Comparison of ENCODE assay signal across 16 cellular contexts in genomic region chr13:80840313-80840976, GRCh38.
A peak's percentile ranks its signal among the peaks of the same experiment; 100 is the strongest.
DNase-seq lines count a peak whose midpoint lies in the region; TF ChIP-seq lines count a peak whose summit lies in the region.
"Had no signal": no experiment of that assay in that cellular context is flagged by ENCODE, and none has a peak within 500 bp of the region (broad histone marks: within the 10 kb centered on the region; RNA-seq: fewer than 3 reads in every experiment).

No MANE protein-coding gene starts in this region.

- H3K36me3 Mint-ChIP-seq in endodermal cell (ENCODE audit: low read depth) (peaks cover 2% of the 10 kb centered on the region), glutamatergic neuron (ENCODE audit: unreplicated experiment) (peaks cover 4% of the 10 kb centered on the region)

- H3K9me3 ChIP-seq in endodermal cell (ENCODE audit: control insufficient read depth, low read length) = peaks cover 7% of the 10 kb centered on the region
- no peaks in the 10 kb centered on the region for H3K9me3 ChIP-seq in testis
- H3K9me3 ChIP-seq: prostate gland had no signal

- TF ChIP-seq CTCF in AG10803 (conservative IDR thresholded peaks at IDR 0.05; ENCODE audit: low read length) = no peak
- no peak for TF ChIP-seq CTCF in endodermal cell (conservative IDR thresholded peaks at IDR 0.05)
- TF ChIP-seq CTCF in glutamatergic neuron (IDR thresholded peaks at IDR 0.05; ENCODE audit: partially characterized antibody, unreplicated experiment) = no peak
- TF ChIP-seq CTCF in testis (IDR thresholded peaks at IDR 0.05) = no peak

- H3K4me1 ChIP-seq in endodermal cell (ENCODE audit: control insufficient read depth, insufficient read depth, low read length) = no peaks in the 10 kb centered on the region
- no peaks in the 10 kb centered on the region for H3K4me1 ChIP-seq in testis
- H3K4me1 ChIP-seq: prostate gland had no signal

- TF ChIP-seq POLR2A in testis (IDR thresholded peaks at IDR 0.05) = no peak

- DNase-seq in AG10803 (ENCODE audit: low read depth) (peak; percentile 57), NCI-H748 (lab: John Stamatoyannopoulos, UW; ENCODE audit: unreplicated experiment) (peak; percentile 92), endodermal cell (no peak), iPS DF 19.7 (ENCODE audit: low read depth, low spot score) (peak; percentile 20), glutamatergic neuron (no peak), glomerular visceral epithelial cell (ENCODE audit: extremely low spot score) (no peak), testis (no peak)
- DNase-seq in activated CD4-positive, alpha-beta T cell treated with anti-CD3 and anti-CD28 coated beads for 1 hour = no peak
- DNase-seq: activated CD4-positive, alpha-beta T cell treated with anti-CD3 and anti-CD28 coated beads for 4 hours; activated T-cell treated with anti-CD3 and anti-CD28 coated beads, Interleukin-2, amount 50 U/mL, for 48 hours; aorta; DMS 273 treated with DMSO at 0.1 percent for 48 hours; NCI-H526; stimulated activated CD4-positive, alpha-beta T cell treated with anti-CD3 and anti-CD28 coated beads, Interleukin-2, amount 100 ng/mL, for 24 hours; T-helper 2 cell had no signal

- intact Hi-C loops in testis (cut with DNase I; ENCODE audit: low total_unique reads) = no loop called here

- peaks cover 11% of the 10 kb centered on the region for H3K9me3 Mint-ChIP-seq in endodermal cell
- no peaks in the 10 kb centered on the region for H3K9me3 Mint-ChIP-seq in glutamatergic neuron (ENCODE audit: unreplicated experiment)

- H3K4me3 ChIP-seq in AG10803 (ENCODE audit: low read length) = no peak overlapping the region
- H3K4me3 ChIP-seq in endodermal cell (ENCODE audit: low read length) = peak overlapping the region; percentile 17
- no peak overlapping the region for H3K4me3 ChIP-seq in testis
- H3K4me3 ChIP-seq: prostate gland had no signal

- no peaks in the 10 kb centered on the region for H3K27me3 Mint-ChIP-seq in endodermal cell (ENCODE audit: insufficient read depth)
- H3K27me3 Mint-ChIP-seq in glutamatergic neuron (ENCODE audit: unreplicated experiment) = no peaks in the 10 kb centered on the region

- H3K27ac Mint-ChIP-seq in endodermal cell (no peak overlapping the region), glutamatergic neuron (ENCODE audit: unreplicated experiment) (no peak overlapping the region)

- H3K27ac ChIP-seq in endodermal cell (ENCODE audit: low read depth, low read length) (peak overlapping the region; percentile 53), testis (no peak overlapping the region)
- H3K27ac ChIP-seq: prostate gland had no signal

- 64 to 77% methylated on average over 5 to 6 of the region's 7 CpGs for WGBS in endodermal cell (ENCODE audit: insufficient coverage in 1 of 2, insufficient read length in 1 of 2), 2 experiments
- 31 to 40% methylated on average over 7 of the region's 7 CpGs for WGBS in testis, 2 donors

- peak overlapping the region; percentile 26 for H3K9ac ChIP-seq in endodermal cell (ENCODE audit: extremely low read depth, low read length, poor library complexity, severe bottlenecking)

- H3K4me1 Mint-ChIP-seq in endodermal cell (no peaks in the 10 kb centered on the region), glutamatergic neuron (ENCODE audit: low read depth, unreplicated experiment) (no peaks in the 10 kb centered on the region)

- H3K36me3 ChIP-seq in endodermal cell (ENCODE audit: control insufficient read depth, insufficient read depth, low read length) (no peaks in the 10 kb centered on the region), testis (ENCODE audit: low read depth, missing control alignments) (no peaks in the 10 kb centered on the region)
- H3K36me3 ChIP-seq: prostate gland had no signal

- H3K27me3 ChIP-seq in endodermal cell (ENCODE audit: control insufficient read depth, insufficient read depth, low read length, poor library complexity, severe bottlenecking) (no peaks in the 10 kb centered on the region), testis (no peaks in the 10 kb centered on the region)

- H3K4me3 Mint-ChIP-seq in endodermal cell (no peak overlapping the region), glutamatergic neuron (ENCODE audit: unreplicated experiment) (no peak overlapping the region)

Comparison
In these comparisons a context has a peak if more than half of its experiments do, and no peak if none do; other contexts are left out.
1. DNase-seq: peak in AG10803 (single experiment), NCI-H748 (single experiment) and iPS DF 19.7 (single experiment); none in endodermal cell (single experiment), glutamatergic neuron (single experiment), activated CD4-positive, alpha-beta T cell treated with anti-CD3 and anti-CD28 coated beads for 1 hour (single experiment), glomerular visceral epithelial cell (single experiment) and testis (single experiment).